7 cellular contexts compared by ENCODE assay signal in genomic region chr17:59754547-59754946, GRCh38. TPM values are rescaled to one million over a fixed set of nuclear protein-coding genes. Genes with fewer than 3 reads are reported as not detected.
DNase-seq lines count a peak whose midpoint lies in the region; ATAC-seq, FAIRE-seq and TF ChIP-seq lines count a peak whose summit lies in the region.

No MANE protein-coding gene starts in this region.

- CTCF ChIA-PET in HCT116 (lab: Charles Lee), result interaction anchor here (0.7 to 4.8 kb wide), 20 partner anchors 10 to 282 kb away, joined by 3 to 40 read pairs (median 6); partner anchors contain the start of gene PTRH2
- CTCF ChIA-PET in endothelial cell of umbilical vein (lab: Charles Lee), result interaction anchor here (0.6 to 5.1 kb wide), 14 partner anchors 9 to 160 kb away, joined by 3 to 110 read pairs (median 8); no protein-coding TSS in a partner anchor

- H3K79me2 ChIP-seq in HCT116 (ENCODE audit: insufficient read depth, low read length) (peaks cover 12% of the 10 kb centered on the region), endothelial cell of umbilical vein (ENCODE audit: control insufficient read depth, insufficient read depth, low read length) (peaks cover 22% of the 10 kb centered on the region)

- TF ChIP-seq CTCF in HCT116 (IDR thresholded peaks at IDR 0.05 in 2 of 3, conservative IDR thresholded peaks at IDR 0.05 in 1 of 3; ENCODE audit: borderline replicate concordance in 1 of 3, insufficient read depth in 1 of 3, low read depth in 2 of 3, low read length in 2 of 3) (no peak), endothelial cell of umbilical vein (IDR thresholded peaks at IDR 0.05; ENCODE audit: extremely low read depth in 1 of 2, insufficient read depth in 1 of 2, low read depth in 1 of 2, low read length in 2 of 2) (no peak)

- intact Hi-C loops in HCT116 (cut with micrococcal nuclease) (loop anchor here (5.0 kb wide), 1 partner anchor 442 kb away; no protein-coding TSS in a partner anchor), endothelial cell of umbilical vein (cut with micrococcal nuclease) (no loop called here), posterior vena cava (cut with DNase I) (no loop called here)

- dilution Hi-C loops in endothelial cell of umbilical vein (cut with MboI; ENCODE audit: extremely low pct_ligation_motif_present, low sequenced_read_pairs), result no loop called here

- BruUV-seq in HCT116 (replicated peaks; lab: Mats Ljungman, UMichigan) (no TSS peak), endothelial cell of umbilical vein (replicated peaks; lab: Mats Ljungman, UMichigan) (no TSS peak)

- H3K36me3 ChIP-seq in HCT116 (ENCODE audit: control insufficient read depth in 1 of 2, insufficient read depth in 2 of 2, low read length in 2 of 2) (peaks cover 0 to 18% of the 10 kb centered on the region in 2 experiments; a peak in 2 of 4 replicates), endothelial cell of umbilical vein (ENCODE audit: control insufficient read depth in 2 of 2, extremely low read depth in 1 of 2, insufficient read depth in 2 of 2, low read length in 2 of 2) (no peaks in the 10 kb centered on the region)

- H3K4me2 ChIP-seq in HCT116 (ENCODE audit: low read length) (peak overlapping the region; percentile 53), endothelial cell of umbilical vein (ENCODE audit: insufficient read depth, low read length) (peak overlapping the region; percentile 95)

- no peaks in the 10 kb centered on the region; a peak in 1 of 4 replicates for H3K9me3 ChIP-seq in HCT116 (ENCODE audit: control insufficient read depth in 1 of 2, insufficient read depth in 1 of 2, low read depth in 1 of 2, low read length in 2 of 2)
- H3K9me3 ChIP-seq in endothelial cell of umbilical vein (replicated peaks; ENCODE audit: control insufficient read depth, insufficient read depth, low read length), result no peaks in the 10 kb centered on the region

- no peaks in the 10 kb centered on the region for H3K9me1 ChIP-seq in endothelial cell of umbilical vein (replicated peaks; ENCODE audit: control insufficient read depth, extremely low read depth, insufficient read depth, low read length)

- no peaks in the 10 kb centered on the region for H3K27me3 ChIP-seq in HCT116 (ENCODE audit: insufficient read depth, low read length)
- H3K27me3 ChIP-seq in endothelial cell of umbilical vein (ENCODE audit: control insufficient read depth in 2 of 2, insufficient read depth in 2 of 2, low read length in 2 of 2), result no peaks in the 10 kb centered on the region

- peak overlapping the region; percentile 91 for H3K27ac ChIP-seq in HCT116 (ENCODE audit: low read depth, low read length)
- H3K27ac ChIP-seq in endothelial cell of umbilical vein (ENCODE audit: insufficient read depth, low read depth, low read length), result peak overlapping the region; percentile 100

- peak; percentile 73 for ATAC-seq in HCT116
- ATAC-seq in SK-N-SH treated with all-trans-retinoic acid at 6 μM for 48 hours, result peak; percentile 78
- no peak for ATAC-seq in HG02938 (IDR thresholded peaks at IDR 0.05; ENCODE audit: unreplicated experiment)
- ATAC-seq in GM21825 (IDR thresholded peaks at IDR 0.05; ENCODE audit: unreplicated experiment), result no peak

- no peak overlapping the region for H2AFZ ChIP-seq in HCT116 (ENCODE audit: low read depth, low read length, poor library complexity, severe bottlenecking)
- no peak overlapping the region for H2AFZ ChIP-seq in endothelial cell of umbilical vein (ENCODE audit: low read depth, low read length)

- H3K4me3 ChIP-seq in HCT116 (replicated peaks in 1 of 2; ENCODE audit: low read depth in 1 of 2, low read length in 2 of 2) (peak overlapping the region in 1 of 2 experiments; percentile 2; a peak in 1 of 4 replicates), endothelial cell of umbilical vein (replicated peaks in 1 of 3; ENCODE audit: insufficient read depth in 1 of 3, low read depth in 1 of 3, low read length in 3 of 3) (no peak overlapping the region), skeletal muscle cell (ENCODE audit: low read depth, low read length) (no peak overlapping the region)

- POLR2A ChIA-PET in HCT116 (lab: Charles Lee), result interaction anchor here (0.6 to 10.0 kb wide), 15 partner anchors 9 to 210 kb away, joined by 3 to 443 read pairs (median 4); partner anchors contain the start of genes PTRH2, RNFT1 and VMP1
- POLR2A ChIA-PET in endothelial cell of umbilical vein (lab: Charles Lee), result interaction anchor here (0.6 to 4.8 kb wide), 12 partner anchors 8 to 105 kb away, joined by 3 to 224 read pairs (median 7); partner anchors contain the start of genes PTRH2 and VMP1

- FAIRE-seq in endothelial cell of umbilical vein (lab: Jason Lieb, UNC), result peak; percentile 92

- DNase-seq in HCT116 (ENCODE audit: low read depth, low spot score), result peak; percentile 99
- peak; percentile 90 for DNase-seq in endothelial cell of umbilical vein (ENCODE audit: low read depth, low spot score)
- DNase-seq in skeletal muscle cell (ENCODE audit: low read depth), result peak; percentile 96
- DNase-seq in posterior vena cava (ENCODE audit: low spot score), result no peak

- no peaks in the 10 kb centered on the region for H3K9me2 ChIP-seq in HCT116 (ENCODE audit: insufficient read depth)

- peak overlapping the region; percentile 56 for H3K9ac ChIP-seq in HCT116 (ENCODE audit: low read length)
- peak overlapping the region; percentile 99 for H3K9ac ChIP-seq in endothelial cell of umbilical vein (replicated peaks; ENCODE audit: extremely low read depth, insufficient read depth, low read length)

- TF ChIP-seq POLR2A in HCT116 (IDR thresholded peaks at IDR 0.05; ENCODE audit: borderline replicate concordance, extremely low read depth, insufficient read depth, insufficient read length) (no peak), endothelial cell of umbilical vein (IDR thresholded peaks at IDR 0.05; ENCODE audit: low read depth, low read length) (peak; percentile 57)

- RAD21 ChIA-PET in HCT116 (lab: Charles Lee; ENCODE audit: low non-redundant PET in 1 of 2, low total read pairs in 2 of 2, uncharacterized antibody in 2 of 2, unreplicated experiment in 2 of 2), result interaction anchor here (0.6 to 2.8 kb wide), 11 partner anchors 29 to 444 kb away, joined by 3 to 12 read pairs (median 4); no protein-coding TSS in a partner anchor

- H4K20me1 ChIP-seq in HCT116 (ENCODE audit: insufficient read depth) (no peaks in the 10 kb centered on the region), endothelial cell of umbilical vein (replicated peaks; ENCODE audit: control insufficient read depth, extremely low read depth, insufficient read depth, low read length) (no peaks in the 10 kb centered on the region)

- peak; percentile 69 for TF ChIP-seq RAD21 in HCT116 (IDR thresholded peaks at IDR 0.05; ENCODE audit: low read depth)

- H3K4me1 ChIP-seq in HCT116 (ENCODE audit: control insufficient read depth in 1 of 2, insufficient read depth in 2 of 2, low read length in 2 of 2), result peaks cover 73 to 87% of the 10 kb centered on the region in 2 experiments
- H3K4me1 ChIP-seq in endothelial cell of umbilical vein (ENCODE audit: control insufficient read depth, extremely low read depth, insufficient read depth, low read length), result peaks cover 52% of the 10 kb centered on the region

TF ChIP-seq in HCT116, 20 proteins besides CTCF, POLR2A, EP300 and RAD21 (continues in another document):
- peak; percentile 97 for TF ChIP-seq CEBPB (IDR thresholded peaks at IDR 0.05; ENCODE audit: low read depth)

TF ChIP-seq in SK-N-SH treated with all-trans-retinoic acid at 6 μM for 48 hours, 23 proteins besides CTCF, POLR2A, EP300 and RAD21 (continues in another document):
- peak; percentile 83 for TF ChIP-seq ISL1 (CRISPR knock-in tag; IDR thresholded peaks at IDR 0.05)
- TF ChIP-seq ESRRG (CRISPR knock-in tag; IDR thresholded peaks at IDR 0.05), result no peak
- peak; percentile 49; the same call in 1 of the 2 replicates for TF ChIP-seq ZNF565 (CRISPR knock-in tag; conservative IDR thresholded peaks at IDR 0.05; ENCODE audit: low read depth)
- peak; percentile 90; the same call in 1 of the 2 replicates for TF ChIP-seq RARB (CRISPR knock-in tag; IDR thresholded peaks at IDR 0.05)
- TF ChIP-seq ZNF8 (CRISPR knock-in tag; IDR thresholded peaks at IDR 0.05), result no peak

TF ChIP-seq in endothelial cell of umbilical vein, 7 proteins besides CTCF, POLR2A, EP300 and RAD21:
- TF ChIP-seq POLR2AphosphoS5 (IDR thresholded peaks at IDR 0.05; ENCODE audit: insufficient read depth, low read depth, low read length), result peak; percentile 80
- TF ChIP-seq JUN (IDR thresholded peaks at IDR 0.05; ENCODE audit: borderline replicate concordance, insufficient read depth, insufficient read length, low read depth), result peak; percentile 94
- peak; percentile 57 for TF ChIP-seq GATA2 (IDR thresholded peaks at IDR 0.05; ENCODE audit: insufficient read depth, insufficient read length, low read depth, low read length)
- TF ChIP-seq FOS (IDR thresholded peaks at IDR 0.05; ENCODE audit: borderline replicate concordance, insufficient read depth, low read length), result peak; percentile 99
- no peak for TF ChIP-seq EZH2 (IDR thresholded peaks at IDR 0.05; ENCODE audit: borderline replicate concordance, low read depth, low read length, severe bottlenecking)

RNA-seq across cellular contexts. Expression of gene VMP1, which starts 47.1 kb away (rescaled TPM):
- total RNA-seq in HCT116 (2021; ENCODE audit: unreplicated experiment) (366 TPM), endothelial cell of umbilical vein (270 and 321 TPM in 2 replicates), posterior vena cava (100 to 1,000 TPM; 259 to 390 TPM)
- 92.7 and 130 TPM in 2 replicates for polyA plus RNA-seq in HCT116 (2012)
- 121 and 138 TPM in 2 replicates for polyA plus RNA-seq in endothelial cell of umbilical vein
- polyA plus RNA-seq in endothelial cell of umbilical vein (2011; cell fraction: cytosol; rRNA removed), result 82.1 and 129 TPM in 2 replicates
- 480 and 810 TPM in 2 replicates for polyA plus RNA-seq in endothelial cell of umbilical vein (2011; cell fraction: nucleus; rRNA removed)
- polyA plus RNA-seq in endothelial cell of umbilical vein (2012), result 259 and 273 TPM in 2 replicates
- 581 and 744 TPM in 2 replicates for polyA minus RNA-seq in endothelial cell of umbilical vein
- polyA minus RNA-seq in endothelial cell of umbilical vein (2011; cell fraction: cytosol; rRNA and poly(A)+ RNA removed), result 54.0 TPM
- 786 and 1,192 TPM in 2 replicates for polyA minus RNA-seq in endothelial cell of umbilical vein (2011; cell fraction: nucleus; rRNA and poly(A)+ RNA removed)

RNA-seq across cellular contexts. Expression of gene PTRH2, which starts 47.3 kb away (rescaled TPM):
- total RNA-seq in HCT116 (2021; ENCODE audit: unreplicated experiment), result 59.6 TPM
- polyA plus RNA-seq in HCT116 (2012), result 66.3 and 70.0 TPM in 2 replicates
- 40.1 and 41.2 TPM in 2 replicates for total RNA-seq in endothelial cell of umbilical vein
- 40.0 and 46.7 TPM in 2 replicates for polyA plus RNA-seq in endothelial cell of umbilical vein
- 67.8 and 71.1 TPM in 2 replicates for polyA plus RNA-seq in endothelial cell of umbilical vein (2011; cell fraction: cytosol; rRNA removed)
- polyA plus RNA-seq in endothelial cell of umbilical vein (2011; cell fraction: nucleus; rRNA removed), result 35.3 and 44.1 TPM in 2 replicates
- 66.7 and 78.1 TPM in 2 replicates for polyA plus RNA-seq in endothelial cell of umbilical vein (2012)
- polyA minus RNA-seq in endothelial cell of umbilical vein, result 49.5 and 59.7 TPM in 2 replicates
- polyA minus RNA-seq in endothelial cell of umbilical vein (2011; cell fraction: cytosol; rRNA and poly(A)+ RNA removed), result 13.0 TPM
- polyA minus RNA-seq in endothelial cell of umbilical vein (2011; cell fraction: nucleus; rRNA and poly(A)+ RNA removed), result 13.7 and 17.6 TPM in 2 replicates
- total RNA-seq in posterior vena cava, result 10 to 100 TPM; 13.0 to 17.4 TPM

Comparison
In these comparisons a context has a peak if more than half of its experiments do, and no peak if none do; other contexts are left out.
1. ATAC-seq: peak in HCT116 (single experiment) and SK-N-SH treated with all-trans-retinoic acid at 6 μM for 48 hours (single experiment); none in HG02938 (single experiment) and GM21825 (single experiment).